In genomic region chr12:87231818-87232217, GRCh38 we compare ENCODE assay signal across 17 cellular contexts.
DNase-seq lines count a peak whose midpoint lies in the region; ATAC-seq, FAIRE-seq and TF ChIP-seq lines count a peak whose summit lies in the region.
"Had no signal": no experiment of that assay in that cellular context is flagged by ENCODE, and none has a peak within 500 bp of the region (broad histone marks: within the 10 kb centered on the region; RNA-seq: fewer than 3 reads in every experiment).

No MANE protein-coding gene starts in this region.

- peak; percentile 15 for FAIRE-seq in endometrium (lab: Jason Lieb, UNC)
- FAIRE-seq: A204.1, GM12878, GM18507, HepG2, HTR-8/SVneo had no signal

- no peaks in the 10 kb centered on the region for H4K20me1 ChIP-seq in IMR-90 (ENCODE audit: insufficient read depth, low read length)

- H3K36me3 ChIP-seq in IMR-90 (ENCODE audit: control insufficient read depth, insufficient read depth, low read length) (no peaks in the 10 kb centered on the region), spleen (no peaks in the 10 kb centered on the region)

- POLR2A ChIA-PET in IMR-90 (lab: Charles Lee; ENCODE audit: unreplicated experiment) (interaction anchor here (0.5 kb wide), 1 partner anchor 410 kb away, joined by 3 read pairs; no protein-coding TSS in a partner anchor), RWPE1 (lab: Yijun Ruan, JAX; ENCODE audit: low non-redundant PET) (no interaction called here)

- no peak for TF ChIP-seq RAD21 in IMR-90 (IDR thresholded peaks at IDR 0.05; ENCODE audit: low read length)

- no peak overlapping the region for H2AFZ ChIP-seq in IMR-90 (replicated peaks; ENCODE audit: low read length, poor library complexity)

- no peak overlapping the region for H4K91ac ChIP-seq in IMR-90 (ENCODE audit: insufficient read depth, low read depth, low read length)

- H3K9me1 ChIP-seq in IMR-90 (ENCODE audit: insufficient read depth, low read length) = no peaks in the 10 kb centered on the region

- no peak overlapping the region for H3K4ac ChIP-seq in IMR-90 (ENCODE audit: low read depth, low read length)

- no peak overlapping the region for H2BK120ac ChIP-seq in IMR-90 (ENCODE audit: low read depth, low read length)

- CTCF ChIA-PET in IMR-90 (lab: Yijun Ruan, JAX) = no interaction called here
- CTCF ChIA-PET in RWPE1 (lab: Yijun Ruan, JAX) = interaction anchor here (0.6 kb wide), 1 partner anchor 290 kb away, joined by 3 read pairs; no protein-coding TSS in a partner anchor

- H2AK5ac ChIP-seq in IMR-90 (ENCODE audit: low read depth, low read length) = no peak overlapping the region

- ATAC-seq in IMR-90 (ENCODE audit: low read depth) (no peak), GM19328 (IDR thresholded peaks at IDR 0.05; ENCODE audit: unreplicated experiment) (no peak), GM18873 (IDR thresholded peaks at IDR 0.05; ENCODE audit: low FRiP score, unreplicated experiment) (no peak)
- ATAC-seq: GM12878, HepG2 had no signal

- H2BK20ac ChIP-seq in IMR-90 (ENCODE audit: low read depth, low read length) = no peak overlapping the region

- no peak overlapping the region for H3K23ac ChIP-seq in IMR-90 (ENCODE audit: low read depth, low read length)

- dilution Hi-C loops in IMR-90 (cut with HindIII; ENCODE audit: low sequenced_read_pairs, unreplicated experiment) = no loop called here

- H3K18ac ChIP-seq in IMR-90 (ENCODE audit: low read depth, low read length) = no peak overlapping the region

- no peak overlapping the region for H3K56ac ChIP-seq in IMR-90 (ENCODE audit: extremely low read depth, insufficient read depth, low read length)

- no peak overlapping the region for H4K5ac ChIP-seq in IMR-90 (ENCODE audit: low read depth, low read length)

- H3K4me2 ChIP-seq in IMR-90 (ENCODE audit: low read depth, low read length) = no peak overlapping the region

- H3K27me3 ChIP-seq in IMR-90 (ENCODE audit: control insufficient read depth, insufficient read depth, low read length) (no peaks in the 10 kb centered on the region), spleen (replicated peaks in 1 of 7) (no peaks in the 10 kb centered on the region)

- in situ Hi-C loops in IMR-90 (cut with MboI; ENCODE audit: low sequenced_read_pairs) = no loop called here

- no peak overlapping the region for H3K14ac ChIP-seq in IMR-90 (replicated peaks; ENCODE audit: low read depth, low read length)

- no peak overlapping the region for H3K9ac ChIP-seq in IMR-90 (ENCODE audit: low read depth, low read length)

- BruUV-seq in IMR-90 (replicated peaks; lab: Mats Ljungman, UMichigan) = no TSS peak

- H3K4me3 ChIP-seq in IMR-90 (ENCODE audit: insufficient read depth, low read depth, low read length) = no peak overlapping the region
- no peak overlapping the region for H3K4me3 ChIP-seq in spleen
- H3K4me3 ChIP-seq: GM12878 had no signal

- H2BK15ac ChIP-seq in IMR-90 (ENCODE audit: low read depth, low read length) = no peak overlapping the region

- DNase-seq in IMR-90 = peak; percentile 4
- peak; percentile 42 for DNase-seq in RWPE1 (ENCODE audit: low spot score)
- peak; percentile 12 for DNase-seq in iris pigment epithelial cell (ENCODE audit: low read depth)
- no peak for DNase-seq in spleen
- DNase-seq: C1 segment of cervical spinal cord; CD4-positive, alpha-beta T cell; DMS79; GOT3; H9 had no signal

- H3K79me1 ChIP-seq in IMR-90 (ENCODE audit: low read depth in 1 of 2, low read length in 2 of 2) = no peaks in the 10 kb centered on the region

- WGBS in IMR-90 (ENCODE audit: extremely low coverage in 2 of 2, insufficient read length in 1 of 2), 2 experiments = no CpG with 5 or more reads among the region's 1 CpG
- 64 to 87% (median 79%) methylated on average over 1 of the region's 1 CpG for WGBS in spleen, 5 donors

- H2AK9ac ChIP-seq in IMR-90 (replicated peaks; ENCODE audit: low read depth, low read length, poor library complexity) = no peak overlapping the region

- H4K8ac ChIP-seq in IMR-90 (ENCODE audit: low read depth in 2 of 2, low read length in 2 of 2) = no peak overlapping the region

- H3K27ac ChIP-seq in IMR-90 (ENCODE audit: insufficient read depth, low read length) = no peak overlapping the region
- H3K27ac ChIP-seq in RWPE1 = no peak overlapping the region
- H3K27ac ChIP-seq in spleen = no peak overlapping the region

- no peak for TF ChIP-seq POLR2A in IMR-90 (IDR thresholded peaks at IDR 0.05; ENCODE audit: low read depth, low read length)
- TF ChIP-seq POLR2A in spleen (IDR thresholded peaks at IDR 0.05) = no peak

- H3K4me1 ChIP-seq in IMR-90 (ENCODE audit: control insufficient read depth, insufficient read depth, low read length) (no peaks in the 10 kb centered on the region), spleen (no peaks in the 10 kb centered on the region)

- H3K9me3 ChIP-seq in IMR-90 (ENCODE audit: control insufficient read depth, insufficient read depth, low read length) = no peaks in the 10 kb centered on the region
- no peaks in the 10 kb centered on the region for H3K9me3 ChIP-seq in spleen

- TF ChIP-seq CTCF in IMR-90 (conservative IDR thresholded peaks at IDR 0.05; ENCODE audit: low read depth, low read length) = no peak
- no peak for TF ChIP-seq CTCF in RWPE1 (conservative IDR thresholded peaks at IDR 0.05; ENCODE audit: low read depth)
- no peak for TF ChIP-seq CTCF in spleen (IDR thresholded peaks at IDR 0.05 in 8 of 11, conservative IDR thresholded peaks at IDR 0.05 in 3 of 11)

- H2BK5ac ChIP-seq in IMR-90 (ENCODE audit: low read depth, low read length, poor library complexity, severe bottlenecking) = no peak overlapping the region

- intact Hi-C loops in IMR-90 (cut with micrococcal nuclease) = no loop called here
- intact Hi-C loops in spleen (cut with DNase I; ENCODE audit: low total_unique reads) = no loop called here

TF ChIP-seq in IMR-90, 13 proteins besides CTCF, POLR2A, EP300 and RAD21:
- no peak for TF ChIP-seq MXI1 (IDR thresholded peaks at IDR 0.05; ENCODE audit: borderline replicate concordance, low read depth, low read length)
- no peak for TF ChIP-seq RFX5 (IDR thresholded peaks at IDR 0.05; ENCODE audit: low read depth, low read length)
- no peak for TF ChIP-seq MAZ (IDR thresholded peaks at IDR 0.05; ENCODE audit: borderline replicate concordance, low read depth, low read length)
- no peak for TF ChIP-seq NFE2L2 (IDR thresholded peaks at IDR 0.05; ENCODE audit: low read depth, low read length)
- TF ChIP-seq RCOR1 (IDR thresholded peaks at IDR 0.05; ENCODE audit: insufficient replicate concordance, low read length) = no peak
- no peak for TF ChIP-seq BHLHE40 (IDR thresholded peaks at IDR 0.05; ENCODE audit: low read depth, low read length)
